Comparison of ENCODE assay signal across 1 cellular context in the genomic region with DNA sequence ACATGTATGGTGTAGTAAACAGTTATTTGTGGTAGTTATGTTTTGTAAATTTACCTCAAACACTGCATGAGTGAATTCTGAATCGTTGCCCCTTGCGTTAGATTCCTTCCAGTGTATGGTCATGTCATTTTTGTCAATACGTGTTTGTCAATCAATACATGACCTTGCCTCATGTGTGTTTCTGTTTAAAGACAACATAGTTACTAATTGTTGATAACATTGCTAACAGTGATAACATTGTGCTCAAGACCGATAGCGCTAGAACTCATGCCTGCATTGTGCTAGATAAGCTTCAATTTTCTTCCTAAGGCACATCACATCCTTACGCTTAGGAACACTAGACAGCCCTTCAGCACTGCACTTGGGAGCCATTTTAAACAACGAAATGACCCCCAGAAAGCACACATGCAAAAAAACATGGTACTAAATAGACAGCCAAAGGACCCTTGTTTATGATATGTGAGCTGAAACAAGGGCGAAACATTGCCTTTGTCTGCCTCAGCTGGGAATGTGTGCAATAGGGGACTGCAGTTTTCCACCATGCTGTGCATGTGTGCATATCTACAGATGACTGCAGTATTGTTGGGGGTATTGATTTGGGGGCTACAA.
TF ChIP-seq lines count a peak whose summit lies in the region.

No MANE protein-coding gene starts in this region.

TF ChIP-seq in K562, 482 proteins besides CTCF, POLR2A, EP300 and RAD21 (continued from another document and continues in another):
- TF ChIP-seq, protein P1, sequence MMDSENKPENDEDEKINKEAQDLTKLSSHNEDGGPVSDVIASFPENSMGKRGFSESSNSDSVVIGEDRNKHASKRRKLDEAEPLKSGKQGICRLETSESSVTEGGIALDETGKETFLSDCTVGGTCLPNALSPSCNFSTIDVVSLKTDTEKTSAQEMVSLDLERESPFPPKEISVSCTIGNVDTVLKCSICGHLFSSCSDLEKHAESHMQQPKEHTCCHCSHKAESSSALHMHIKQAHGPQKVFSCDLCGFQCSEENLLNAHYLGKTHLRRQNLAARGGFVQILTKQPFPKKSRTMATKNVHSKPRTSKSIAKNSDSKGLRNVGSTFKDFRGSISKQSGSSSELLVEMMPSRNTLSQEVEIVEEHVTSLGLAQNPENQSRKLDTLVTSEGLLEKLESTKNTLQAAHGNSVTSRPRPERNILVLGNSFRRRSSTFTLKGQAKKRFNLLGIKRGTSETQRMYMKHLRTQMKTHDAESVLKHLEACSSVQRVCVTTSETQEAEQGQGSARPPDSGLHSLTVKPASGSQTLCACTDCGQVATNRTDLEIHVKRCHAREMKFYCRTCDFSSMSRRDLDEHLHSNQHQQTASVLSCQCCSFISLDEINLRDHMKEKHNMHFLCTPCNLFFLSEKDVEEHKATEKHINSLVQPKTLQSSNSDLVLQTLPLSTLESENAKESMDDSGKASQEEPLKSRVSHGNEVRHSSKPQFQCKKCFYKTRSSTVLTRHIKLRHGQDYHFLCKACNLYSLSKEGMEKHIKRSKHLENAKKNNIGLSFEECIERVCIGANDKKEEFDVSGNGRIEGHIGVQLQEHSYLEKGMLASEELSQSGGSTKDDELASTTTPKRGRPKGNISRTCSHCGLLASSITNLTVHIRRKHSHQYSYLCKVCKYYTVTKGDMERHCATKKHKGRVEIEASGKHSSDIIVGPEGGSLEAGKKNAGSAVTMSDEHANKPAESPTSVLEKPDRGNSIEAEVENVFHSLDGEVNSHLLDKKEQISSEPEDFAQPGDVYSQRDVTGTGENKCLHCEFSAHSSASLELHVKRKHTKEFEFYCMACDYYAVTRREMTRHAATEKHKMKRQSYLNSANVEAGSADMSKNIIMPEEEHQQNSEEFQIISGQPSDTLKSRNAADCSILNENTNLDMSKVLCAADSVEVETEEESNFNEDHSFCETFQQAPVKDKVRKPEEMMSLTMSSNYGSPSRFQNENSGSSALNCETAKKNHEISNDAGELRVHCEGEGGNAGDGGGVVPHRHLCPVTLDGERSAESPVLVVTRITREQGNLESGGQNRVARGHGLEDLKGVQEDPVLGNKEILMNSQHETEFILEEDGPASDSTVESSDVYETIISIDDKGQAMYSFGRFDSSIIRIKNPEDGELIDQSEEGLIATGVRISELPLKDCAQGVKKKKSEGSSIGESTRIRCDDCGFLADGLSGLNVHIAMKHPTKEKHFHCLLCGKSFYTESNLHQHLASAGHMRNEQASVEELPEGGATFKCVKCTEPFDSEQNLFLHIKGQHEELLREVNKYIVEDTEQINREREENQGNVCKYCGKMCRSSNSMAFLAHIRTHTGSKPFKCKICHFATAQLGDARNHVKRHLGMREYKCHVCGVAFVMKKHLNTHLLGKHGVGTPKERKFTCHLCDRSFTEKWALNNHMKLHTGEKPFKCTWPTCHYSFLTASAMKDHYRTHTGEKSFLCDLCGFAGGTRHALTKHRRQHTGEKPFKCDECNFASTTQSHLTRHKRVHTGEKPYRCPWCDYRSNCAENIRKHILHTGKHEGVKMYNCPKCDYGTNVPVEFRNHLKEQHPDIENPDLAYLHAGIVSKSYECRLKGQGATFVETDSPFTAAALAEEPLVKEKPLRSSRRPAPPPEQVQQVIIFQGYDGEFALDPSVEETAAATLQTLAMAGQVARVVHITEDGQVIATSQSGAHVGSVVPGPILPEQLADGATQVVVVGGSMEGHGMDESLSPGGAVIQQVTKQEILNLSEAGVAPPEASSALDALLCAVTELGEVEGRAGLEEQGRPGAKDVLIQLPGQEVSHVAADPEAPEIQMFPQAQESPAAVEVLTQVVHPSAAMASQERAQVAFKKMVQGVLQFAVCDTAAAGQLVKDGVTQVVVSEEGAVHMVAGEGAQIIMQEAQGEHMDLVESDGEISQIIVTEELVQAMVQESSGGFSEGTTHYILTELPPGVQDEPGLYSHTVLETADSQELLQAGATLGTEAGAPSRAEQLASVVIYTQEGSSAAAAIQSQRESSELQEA (IDR thresholded peaks at IDR 0.05; ENCODE audit: low read depth) = no peak
- TF ChIP-seq, protein P2, sequence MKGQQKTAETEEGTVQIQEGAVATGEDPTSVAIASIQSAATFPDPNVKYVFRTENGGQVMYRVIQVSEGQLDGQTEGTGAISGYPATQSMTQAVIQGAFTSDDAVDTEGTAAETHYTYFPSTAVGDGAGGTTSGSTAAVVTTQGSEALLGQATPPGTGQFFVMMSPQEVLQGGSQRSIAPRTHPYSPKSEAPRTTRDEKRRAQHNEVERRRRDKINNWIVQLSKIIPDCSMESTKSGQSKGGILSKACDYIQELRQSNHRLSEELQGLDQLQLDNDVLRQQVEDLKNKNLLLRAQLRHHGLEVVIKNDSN (CRISPR knock-in tag; IDR thresholded peaks at IDR 0.05) = no peak
- TF ChIP-seq CBX8 (IDR thresholded peaks at IDR 0.05; ENCODE audit: borderline replicate concordance, extremely low read depth, low read depth, low read length, poor library complexity, severe bottlenecking) = no peak
- peak; percentile 78 for TF ChIP-seq CREM (IDR thresholded peaks at IDR 0.05; ENCODE audit: low read depth)
- TF ChIP-seq POLR3G (IDR thresholded peaks at IDR 0.05; ENCODE audit: extremely low read depth, insufficient read length, insufficient replicate concordance) = no peak
- TF ChIP-seq U2AF1 (optimal IDR thresholded peaks at IDR 0.05; ENCODE audit: low read depth, low read length) = no peak
- TF ChIP-seq, protein P3, sequence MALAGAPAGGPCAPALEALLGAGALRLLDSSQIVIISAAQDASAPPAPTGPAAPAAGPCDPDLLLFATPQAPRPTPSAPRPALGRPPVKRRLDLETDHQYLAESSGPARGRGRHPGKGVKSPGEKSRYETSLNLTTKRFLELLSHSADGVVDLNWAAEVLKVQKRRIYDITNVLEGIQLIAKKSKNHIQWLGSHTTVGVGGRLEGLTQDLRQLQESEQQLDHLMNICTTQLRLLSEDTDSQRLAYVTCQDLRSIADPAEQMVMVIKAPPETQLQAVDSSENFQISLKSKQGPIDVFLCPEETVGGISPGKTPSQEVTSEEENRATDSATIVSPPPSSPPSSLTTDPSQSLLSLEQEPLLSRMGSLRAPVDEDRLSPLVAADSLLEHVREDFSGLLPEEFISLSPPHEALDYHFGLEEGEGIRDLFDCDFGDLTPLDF (CRISPR knock-in tag; IDR thresholded peaks at IDR 0.05) = 0 out of 2 replicates have a peak, but pooled peaks have one; percentile 60
- no peak for TF ChIP-seq ZNF830 (CRISPR knock-in tag; IDR thresholded peaks at IDR 0.05)
- TF ChIP-seq HMG20A (CRISPR knock-in tag; conservative IDR thresholded peaks at IDR 0.05) = no peak
- TF ChIP-seq SPI1 (IDR thresholded peaks at IDR 0.05; ENCODE audit: borderline replicate concordance, low read depth, low read length) = no peak
- TF ChIP-seq, protein P4, sequence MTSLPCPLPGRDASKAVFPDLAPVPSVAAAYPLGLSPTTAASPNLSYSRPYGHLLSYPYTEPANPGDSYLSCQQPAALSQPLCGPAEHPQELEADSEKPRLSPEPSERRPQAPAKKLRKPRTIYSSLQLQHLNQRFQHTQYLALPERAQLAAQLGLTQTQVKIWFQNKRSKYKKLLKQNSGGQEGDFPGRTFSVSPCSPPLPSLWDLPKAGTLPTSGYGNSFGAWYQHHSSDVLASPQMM (CRISPR knock-in tag; IDR thresholded peaks at IDR 0.05) = no peak
- no peak for TF ChIP-seq RFX5 (IDR thresholded peaks at IDR 0.05; ENCODE audit: low read depth, low read length)
- no peak for TF ChIP-seq RBM15 (IDR thresholded peaks at IDR 0.05; ENCODE audit: insufficient read depth, low read length)
- TF ChIP-seq, protein P5, sequence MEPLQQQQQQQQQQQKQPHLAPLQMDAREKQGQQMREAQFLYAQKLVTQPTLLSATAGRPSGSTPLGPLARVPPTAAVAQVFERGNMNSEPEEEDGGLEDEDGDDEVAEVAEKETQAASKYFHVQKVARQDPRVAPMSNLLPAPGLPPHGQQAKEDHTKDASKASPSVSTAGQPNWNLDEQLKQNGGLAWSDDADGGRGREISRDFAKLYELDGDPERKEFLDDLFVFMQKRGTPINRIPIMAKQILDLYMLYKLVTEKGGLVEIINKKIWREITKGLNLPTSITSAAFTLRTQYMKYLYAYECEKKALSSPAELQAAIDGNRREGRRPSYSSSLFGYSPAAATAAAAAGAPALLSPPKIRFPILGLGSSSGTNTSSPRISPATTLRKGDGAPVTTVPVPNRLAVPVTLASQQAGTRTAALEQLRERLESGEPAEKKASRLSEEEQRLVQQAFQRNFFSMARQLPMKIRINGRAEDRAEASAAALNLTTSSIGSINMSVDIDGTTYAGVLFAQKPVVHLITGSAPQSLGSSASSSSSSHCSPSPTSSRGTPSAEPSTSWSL (CRISPR knock-in tag; IDR thresholded peaks at IDR 0.05; ENCODE audit: borderline replicate concordance) = no peak
- TF ChIP-seq, protein P6, sequence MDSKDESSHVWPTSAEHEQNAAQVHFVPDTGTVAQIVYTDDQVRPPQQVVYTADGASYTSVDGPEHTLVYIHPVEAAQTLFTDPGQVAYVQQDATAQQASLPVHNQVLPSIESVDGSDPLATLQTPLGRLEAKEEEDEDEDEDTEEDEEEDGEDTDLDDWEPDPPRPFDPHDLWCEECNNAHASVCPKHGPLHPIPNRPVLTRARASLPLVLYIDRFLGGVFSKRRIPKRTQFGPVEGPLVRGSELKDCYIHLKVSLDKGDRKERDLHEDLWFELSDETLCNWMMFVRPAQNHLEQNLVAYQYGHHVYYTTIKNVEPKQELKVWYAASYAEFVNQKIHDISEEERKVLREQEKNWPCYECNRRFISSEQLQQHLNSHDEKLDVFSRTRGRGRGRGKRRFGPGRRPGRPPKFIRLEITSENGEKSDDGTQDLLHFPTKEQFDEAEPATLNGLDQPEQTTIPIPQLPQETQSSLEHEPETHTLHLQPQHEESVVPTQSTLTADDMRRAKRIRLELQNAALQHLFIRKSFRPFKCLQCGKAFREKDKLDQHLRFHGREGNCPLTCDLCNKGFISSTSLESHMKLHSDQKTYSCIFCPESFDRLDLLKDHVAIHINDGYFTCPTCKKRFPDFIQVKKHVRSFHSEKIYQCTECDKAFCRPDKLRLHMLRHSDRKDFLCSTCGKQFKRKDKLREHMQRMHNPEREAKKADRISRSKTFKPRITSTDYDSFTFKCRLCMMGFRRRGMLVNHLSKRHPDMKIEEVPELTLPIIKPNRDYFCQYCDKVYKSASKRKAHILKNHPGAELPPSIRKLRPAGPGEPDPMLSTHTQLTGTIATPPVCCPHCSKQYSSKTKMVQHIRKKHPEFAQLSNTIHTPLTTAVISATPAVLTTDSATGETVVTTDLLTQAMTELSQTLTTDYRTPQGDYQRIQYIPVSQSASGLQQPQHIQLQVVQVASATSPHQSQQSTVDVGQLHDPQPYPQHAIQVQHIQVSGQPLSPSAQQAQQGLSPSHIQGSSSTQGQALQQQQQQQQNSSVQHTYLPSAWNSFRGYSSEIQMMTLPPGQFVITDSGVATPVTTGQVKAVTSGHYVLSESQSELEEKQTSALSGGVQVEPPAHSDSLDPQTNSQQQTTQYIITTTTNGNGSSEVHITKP (IDR thresholded peaks at IDR 0.05; ENCODE audit: partially characterized antibody) = no peak
- no peak for TF ChIP-seq MCM2 (IDR thresholded peaks at IDR 0.05; ENCODE audit: low read depth)
- TF ChIP-seq, protein P7, sequence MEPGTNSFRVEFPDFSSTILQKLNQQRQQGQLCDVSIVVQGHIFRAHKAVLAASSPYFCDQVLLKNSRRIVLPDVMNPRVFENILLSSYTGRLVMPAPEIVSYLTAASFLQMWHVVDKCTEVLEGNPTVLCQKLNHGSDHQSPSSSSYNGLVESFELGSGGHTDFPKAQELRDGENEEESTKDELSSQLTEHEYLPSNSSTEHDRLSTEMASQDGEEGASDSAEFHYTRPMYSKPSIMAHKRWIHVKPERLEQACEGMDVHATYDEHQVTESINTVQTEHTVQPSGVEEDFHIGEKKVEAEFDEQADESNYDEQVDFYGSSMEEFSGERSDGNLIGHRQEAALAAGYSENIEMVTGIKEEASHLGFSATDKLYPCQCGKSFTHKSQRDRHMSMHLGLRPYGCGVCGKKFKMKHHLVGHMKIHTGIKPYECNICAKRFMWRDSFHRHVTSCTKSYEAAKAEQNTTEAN (CRISPR knock-in tag; IDR thresholded peaks at IDR 0.05) = no peak
- TF ChIP-seq HNRNPL (IDR thresholded peaks at IDR 0.05; ENCODE audit: low read depth, low read length) = no peak
- 0 out of 2 replicates have a peak, but pooled peaks have one; percentile 29 for TF ChIP-seq BCL6 (CRISPR knock-in tag; IDR thresholded peaks at IDR 0.05)
- no peak for TF ChIP-seq SRSF7 (optimal IDR thresholded peaks at IDR 0.05; ENCODE audit: low read depth, low read length)
- no peak for TF ChIP-seq ADNP (tag; IDR thresholded peaks at IDR 0.05)
- TF ChIP-seq, protein P8, sequence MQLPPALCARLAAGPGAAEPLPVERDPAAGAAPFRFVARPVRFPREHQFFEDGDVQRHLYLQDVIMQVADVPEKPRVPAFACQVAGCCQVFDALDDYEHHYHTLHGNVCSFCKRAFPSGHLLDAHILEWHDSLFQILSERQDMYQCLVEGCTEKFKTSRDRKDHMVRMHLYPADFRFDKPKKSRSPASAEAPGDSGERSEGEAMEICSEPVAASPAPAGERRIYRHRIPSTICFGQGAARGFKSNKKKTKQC (CRISPR knock-in tag; IDR thresholded peaks at IDR 0.05) = no peak
- TF ChIP-seq, protein P9, sequence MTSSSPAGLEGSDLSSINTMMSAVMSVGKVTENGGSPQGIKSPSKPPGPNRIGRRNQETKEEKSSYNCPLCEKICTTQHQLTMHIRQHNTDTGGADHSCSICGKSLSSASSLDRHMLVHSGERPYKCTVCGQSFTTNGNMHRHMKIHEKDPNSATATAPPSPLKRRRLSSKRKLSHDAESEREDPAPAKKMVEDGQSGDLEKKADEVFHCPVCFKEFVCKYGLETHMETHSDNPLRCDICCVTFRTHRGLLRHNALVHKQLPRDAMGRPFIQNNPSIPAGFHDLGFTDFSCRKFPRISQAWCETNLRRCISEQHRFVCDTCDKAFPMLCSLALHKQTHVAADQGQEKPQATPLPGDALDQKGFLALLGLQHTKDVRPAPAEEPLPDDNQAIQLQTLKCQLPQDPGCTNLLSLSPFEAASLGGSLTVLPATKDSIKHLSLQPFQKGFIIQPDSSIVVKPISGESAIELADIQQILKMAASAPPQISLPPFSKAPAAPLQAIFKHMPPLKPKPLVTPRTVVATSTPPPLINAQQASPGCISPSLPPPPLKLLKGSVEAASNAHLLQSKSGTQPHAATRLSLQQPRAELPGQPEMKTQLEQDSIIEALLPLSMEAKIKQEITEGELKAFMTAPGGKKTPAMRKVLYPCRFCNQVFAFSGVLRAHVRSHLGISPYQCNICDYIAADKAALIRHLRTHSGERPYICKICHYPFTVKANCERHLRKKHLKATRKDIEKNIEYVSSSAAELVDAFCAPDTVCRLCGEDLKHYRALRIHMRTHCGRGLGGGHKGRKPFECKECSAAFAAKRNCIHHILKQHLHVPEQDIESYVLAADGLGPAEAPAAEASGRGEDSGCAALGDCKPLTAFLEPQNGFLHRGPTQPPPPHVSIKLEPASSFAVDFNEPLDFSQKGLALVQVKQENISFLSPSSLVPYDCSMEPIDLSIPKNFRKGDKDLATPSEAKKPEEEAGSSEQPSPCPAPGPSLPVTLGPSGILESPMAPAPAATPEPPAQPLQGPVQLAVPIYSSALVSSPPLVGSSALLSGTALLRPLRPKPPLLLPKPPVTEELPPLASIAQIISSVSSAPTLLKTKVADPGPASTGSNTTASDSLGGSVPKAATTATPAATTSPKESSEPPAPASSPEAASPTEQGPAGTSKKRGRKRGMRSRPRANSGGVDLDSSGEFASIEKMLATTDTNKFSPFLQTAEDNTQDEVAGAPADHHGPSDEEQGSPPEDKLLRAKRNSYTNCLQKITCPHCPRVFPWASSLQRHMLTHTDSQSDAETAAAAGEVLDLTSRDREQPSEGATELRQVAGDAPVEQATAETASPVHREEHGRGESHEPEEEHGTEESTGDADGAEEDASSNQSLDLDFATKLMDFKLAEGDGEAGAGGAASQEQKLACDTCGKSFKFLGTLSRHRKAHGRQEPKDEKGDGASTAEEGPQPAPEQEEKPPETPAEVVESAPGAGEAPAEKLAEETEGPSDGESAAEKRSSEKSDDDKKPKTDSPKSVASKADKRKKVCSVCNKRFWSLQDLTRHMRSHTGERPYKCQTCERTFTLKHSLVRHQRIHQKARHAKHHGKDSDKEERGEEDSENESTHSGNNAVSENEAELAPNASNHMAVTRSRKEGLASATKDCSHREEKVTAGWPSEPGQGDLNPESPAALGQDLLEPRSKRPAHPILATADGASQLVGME (CRISPR knock-in tag; IDR thresholded peaks at IDR 0.05) = no peak
- no peak for TF ChIP-seq SETDB1 (IDR thresholded peaks at IDR 0.05; ENCODE audit: low read length)
- TF ChIP-seq HNRNPK (IDR thresholded peaks at IDR 0.05; ENCODE audit: low read depth, low read length, poor library complexity, severe bottlenecking) = no peak
- peak; percentile 69; the same call in 1 of the 2 replicates for TF ChIP-seq ZKSCAN8 (CRISPR knock-in tag; IDR thresholded peaks at IDR 0.05)
